In genomic region chr19:38799104-38799503, GRCh38 we compare ENCODE assay signal across 23 cellular contexts. TPM values are rescaled to one million over a fixed set of nuclear protein-coding genes. Genes with fewer than 3 reads are reported as not detected.
"Had no signal": no experiment of that assay in that cellular context is flagged by ENCODE, and none has a peak within 500 bp of the region (broad histone marks: within the 10 kb centered on the region; RNA-seq: fewer than 3 reads in every experiment).

No MANE protein-coding gene starts in this region.

- H3K4me3 Mint-ChIP-seq: activated B cell treated with CpG ODN at 0.5 μM for 24 hours; activated CD4-positive, alpha-beta T cell treated with anti-CD3 and anti-CD28 coated beads, Interleukin-2, amount 10 ng/mL, durations not matched to agents 24 days and 14 days; activated CD8-positive, alpha-beta T cell treated with anti-CD3 and anti-CD28 coated beads, Interleukin-2, amount 10 ng/mL, durations not matched to agents 7 days and 5 days; activated naive CD8-positive, alpha-beta T cell; activated T-cell treated with anti-CD3 and anti-CD28 coated beads, Interleukin-2, amount 50 U/mL, for 72 hours; brain; nephron; T-helper 2 cell treated with Interferon-gamma antibody and Interleukin-4, amounts not matched to agents 5 μg/mL and 100 μg/mL, for 36 hours had no signal

- H3K4me1 Mint-ChIP-seq: activated B cell treated with CpG ODN at 0.5 μM for 24 hours; activated CD4-positive, alpha-beta T cell treated with anti-CD3 and anti-CD28 coated beads, Interleukin-2, amount 10 ng/mL, durations not matched to agents 24 days and 14 days; brain; nephron had no signal

- H3K9me3 Mint-ChIP-seq: activated B cell treated with CpG ODN at 0.5 μM for 24 hours; activated CD4-positive, alpha-beta T cell treated with anti-CD3 and anti-CD28 coated beads, Interleukin-2, amount 10 ng/mL, durations not matched to agents 24 days and 14 days; T-helper 2 cell treated with Interferon-gamma antibody and Interleukin-4, amounts not matched to agents 5 μg/mL and 100 μg/mL, for 36 hours had no signal

- ATAC-seq: activated CD8-positive, alpha-beta T cell treated with anti-CD3 and anti-CD28 coated beads, Interleukin-2, amount 10 ng/mL, durations not matched to agents 7 days and 5 days had no signal

- H3K27ac Mint-ChIP-seq: activated B cell treated with CpG ODN at 0.5 μM for 24 hours; activated CD4-positive, alpha-beta T cell treated with anti-CD3 and anti-CD28 coated beads, Interleukin-2, amount 10 ng/mL, durations not matched to agents 24 days and 14 days; activated CD8-positive, alpha-beta T cell treated with anti-CD3 and anti-CD28 coated beads, Interleukin-2, amount 10 ng/mL, durations not matched to agents 7 days and 5 days; activated naive CD8-positive, alpha-beta T cell; nephron; T-helper 2 cell treated with Interferon-gamma antibody and Interleukin-4, amounts not matched to agents 5 μg/mL and 100 μg/mL, for 36 hours had no signal

- DNase-seq: activated B cell treated with CpG ODN at 0.5 μM for 24 hours; activated CD4-positive, alpha-beta T cell treated with anti-CD3 and anti-CD28 coated beads, Interleukin-2, amount 10 ng/mL, durations not matched to agents 24 days and 14 days; activated CD8-positive, alpha-beta memory T cell treated with anti-CD3 and anti-CD28 coated beads, Interleukin-2, amount 50 U/mL, for 4 hours; activated CD8-positive, alpha-beta T cell treated with anti-CD3 and anti-CD28 coated beads, Interleukin-2, amount 10 ng/mL, durations not matched to agents 7 days and 5 days; activated gamma-delta T cell; cerebellar nuclear complex; hippocampal formation; nucleus accumbens; stimulated activated CD4-positive, alpha-beta T cell treated with anti-CD3 and anti-CD28 coated beads, Interleukin-15, amount 100 ng/mL, for 24 hours; stimulated activated CD4-positive, alpha-beta T cell treated with anti-CD3 and anti-CD28 coated beads, Interleukin-4, amount 100 ng/mL, for 4 hours; stimulated activated CD8-positive, alpha-beta memory T cell treated with anti-CD3 and anti-CD28 coated beads, Interleukin-4, amount 100 ng/mL, for 48 hours; stimulated activated naive CD4-positive, alpha-beta T cell treated with Interleukin-2 at 50 U/mL for 16 hours; substantia nigra had no signal

- H3K36me3 Mint-ChIP-seq: activated naive CD8-positive, alpha-beta T cell; brain had no signal

- H3K27me3 Mint-ChIP-seq: activated B cell treated with CpG ODN at 0.5 μM for 24 hours; activated naive CD8-positive, alpha-beta T cell had no signal

RNA-seq across cellular contexts. Expression of gene LGALS7B, which starts 10.1 kb away (rescaled TPM):
- total RNA-seq: activated B cell treated with CpG ODN at 0.5 μM for 24 hours; activated CD4-positive, alpha-beta T cell treated with anti-CD3 and anti-CD28 coated beads, Interleukin-2, amount 10 ng/mL, durations not matched to agents 24 days and 14 days; activated CD8-positive, alpha-beta T cell treated with anti-CD3 and anti-CD28 coated beads, Interleukin-2, amount 10 ng/mL, durations not matched to agents 7 days and 5 days; activated T-cell treated with anti-CD3 and anti-CD28 coated beads, Interleukin-2, amount 50 U/mL, for 72 hours; liver; tibial nerve had no signal

RNA-seq across cellular contexts. Expression of gene LGALS4, which starts 13.6 kb away (rescaled TPM):
- total RNA-seq: dermis blood vessel endothelial cell, epithelial cell of proximal tubule, vagina had no signal

RNA-seq across cellular contexts. Expression of gene LGALS7, which starts 25.8 kb away (rescaled TPM):
- total RNA-seq: activated B cell treated with CpG ODN at 0.5 μM for 24 hours; activated CD4-positive, alpha-beta T cell treated with anti-CD3 and anti-CD28 coated beads, Interleukin-2, amount 10 ng/mL, durations not matched to agents 24 days and 14 days; activated CD8-positive, alpha-beta T cell treated with anti-CD3 and anti-CD28 coated beads, Interleukin-2, amount 10 ng/mL, durations not matched to agents 7 days and 5 days; activated T-cell treated with anti-CD3 and anti-CD28 coated beads, Interleukin-2, amount 50 U/mL, for 72 hours; dermis blood vessel endothelial cell; epithelial cell of proximal tubule; liver; tibial nerve had no signal
